In the genomic region with DNA sequence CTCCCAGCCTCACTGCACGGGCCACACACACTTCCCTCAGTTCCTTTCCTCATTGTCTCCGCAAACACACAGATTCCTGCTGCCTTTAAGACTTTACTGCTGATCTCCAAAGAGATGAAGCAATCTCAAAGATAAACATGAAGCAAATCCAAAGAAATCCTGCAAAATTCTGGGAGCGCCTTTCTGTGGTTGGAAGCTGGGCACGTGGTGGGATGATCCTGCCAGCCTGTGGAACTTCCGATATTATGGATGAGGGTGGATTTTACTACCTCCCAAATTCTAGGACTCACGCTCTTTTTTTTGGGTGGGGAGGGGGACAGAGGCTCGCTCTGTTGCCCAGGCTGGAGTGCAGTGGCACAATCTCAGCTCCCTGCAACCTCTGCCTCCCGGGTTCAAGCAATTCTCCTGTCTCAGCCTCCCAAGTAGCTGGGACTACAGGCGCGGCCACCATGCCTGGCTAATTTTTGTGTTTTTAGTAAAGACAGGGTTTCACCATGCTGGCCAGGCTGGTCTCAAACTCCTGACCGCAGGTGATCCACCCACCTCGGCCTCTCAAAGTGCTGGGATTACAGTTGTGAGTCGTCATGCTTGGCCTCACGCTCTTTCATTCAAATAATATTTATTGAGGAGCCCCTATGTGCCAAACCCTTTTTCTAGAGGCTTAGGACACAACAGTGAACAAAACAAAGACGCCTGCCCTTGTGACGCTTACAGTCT, we compare ENCODE assay signal across 11 cellular contexts. TPM values are rescaled to one million over a fixed set of nuclear protein-coding genes. Genes with fewer than 3 reads are reported as not detected.
DNase-seq lines count a peak whose midpoint lies in the region; ATAC-seq and TF ChIP-seq lines count a peak whose summit lies in the region.
"Not testable (repeated sequence)": the region's sequence is repeated elsewhere in the genome, so short reads cannot be mapped to it uniquely, and the experiment has no call there.
"Had no signal": no experiment of that assay in that cellular context is flagged by ENCODE, and none has a peak within 500 bp of the region (broad histone marks: within the 10 kb centered on the region; RNA-seq: fewer than 3 reads in every experiment).

No MANE protein-coding gene starts in this region.

- CTCF ChIA-PET in CD4-positive, alpha-beta memory T cell (lab: Charles Lee; ENCODE audit: partially characterized antibody) = interaction anchor here (0.7 to 1.5 kb wide), 7 partner anchors 9 to 90 kb away, joined by 3 to 5 read pairs (median 3); a partner anchor contains a TSS
- CTCF ChIA-PET in T-cell (lab: Charles Lee) = interaction anchor here (0.6 to 1.0 kb wide), 5 partner anchors 9 to 94 kb away, joined by 3 to 4 read pairs (median 3); no protein-coding TSS in a partner anchor

- not testable (repeated sequence) for H3K36me3 Mint-ChIP-seq in CD4-positive, alpha-beta memory T cell; T-cell

- not testable (repeated sequence) for H3K9me3 Mint-ChIP-seq in CD4-positive, alpha-beta memory T cell; T-cell

- peaks cover 35 to 56% (median 43%) of the 10 kb centered on the region in 4 donors for H3K4me1 Mint-ChIP-seq in CD4-positive, alpha-beta memory T cell
- H3K4me1 Mint-ChIP-seq in T-cell = peaks cover 49 to 60% (median 59%) of the 10 kb centered on the region in 3 donors

- H3K27ac Mint-ChIP-seq in CD4-positive, alpha-beta memory T cell = peak overlapping the region in 5 of 7 donors; percentile 1 to 84 (median 36)
- H3K27ac Mint-ChIP-seq in T-cell = peak overlapping the region; percentile 39 to 97

- not testable (repeated sequence) for H3K36me3 ChIP-seq in CD4-positive, alpha-beta memory T cell (ENCODE audit: insufficient read depth, low read length)

- not testable (repeated sequence) for H3K9me3 ChIP-seq in CD4-positive, alpha-beta memory T cell (ENCODE audit: control insufficient read depth in 1 of 2, low read length in 2 of 2)

- H3K27ac ChIP-seq in CD4-positive, alpha-beta memory T cell (ENCODE audit: low read depth, low read length) = not testable (repeated sequence)

- not testable (repeated sequence) for DNase-seq in CD4-positive, alpha-beta memory T cell
- DNase-seq in T-cell (peak in 1 of 34 experiments; percentile 17), amniotic epithelial cell (ENCODE audit: low read depth) (peak; percentile 55), fibroblast of mammary gland (ENCODE audit: low read depth) (peak; percentile 24), islet precursor cell (peak; percentile 6), posterior vena cava (ENCODE audit: low spot score) (peak; percentile 69), stromal cell of bone marrow (ENCODE audit: low read depth) (peak; percentile 51)

- not testable (repeated sequence) for H3K27me3 ChIP-seq in CD4-positive, alpha-beta memory T cell (ENCODE audit: insufficient read depth, low read length)

- H3K4me1 ChIP-seq in CD4-positive, alpha-beta memory T cell (ENCODE audit: insufficient read depth, low read length) = peaks cover 49% of the 10 kb centered on the region

- H3K4me3 Mint-ChIP-seq in CD4-positive, alpha-beta memory T cell = peak overlapping the region in 1 of 8 donors; percentile 26
- H3K4me3 Mint-ChIP-seq in T-cell = peak overlapping the region in 1 of 3 donors; percentile 74

- H3K4me3 ChIP-seq in CD4-positive, alpha-beta memory T cell (ENCODE audit: low read length in 2 of 2); fibroblast of mammary gland (ENCODE audit: control insufficient read depth, low read depth, low read length): not testable (repeated sequence)

- intact Hi-C loops in CD4-positive, alpha-beta memory T cell (cut with micrococcal nuclease); posterior vena cava (cut with DNase I): not testable (repeated sequence)

- POLR2A ChIA-PET in CD4-positive, alpha-beta memory T cell (lab: Charles Lee; ENCODE audit: partially characterized antibody) = interaction anchor here (0.9 to 2.7 kb wide), 9 partner anchors 13 to 91 kb away, joined by 3 to 8 read pairs (median 4); a partner anchor contains a TSS
- POLR2A ChIA-PET in T-cell (lab: Charles Lee) = not testable (repeated sequence)

- not testable (repeated sequence) for ATAC-seq in T-cell (replicated peaks in 1 of 4)

- not testable (repeated sequence) for TF ChIP-seq CTCF in fibroblast of mammary gland (conservative IDR thresholded peaks at IDR 0.05; ENCODE audit: control insufficient read depth, insufficient read depth, low read depth, low read length)

- H3K27me3 Mint-ChIP-seq in CD4-positive, alpha-beta memory T cell; T-cell: not testable (repeated sequence)

RNA-seq across cellular contexts. Expression of a gene that starts 17.2 kb away (rescaled TPM):
- total RNA-seq in CD4-positive, alpha-beta memory T cell = 10 to 100 TPM; 23.1 to 24.8 TPM
- under 1 TPM; 0.49 to 0.89 TPM for polyA plus RNA-seq in CD4-positive, alpha-beta memory T cell
- total RNA-seq in T-cell (10 to 100 TPM in 4 of 5 donors, 1 to 10 TPM in 1; 9.0 to 26.4 (median 22.0) TPM), posterior vena cava (1 to 10 TPM; 1.8 to 6.3 TPM)

RNA-seq across cellular contexts. Expression of a gene that starts 21.1 kb away (rescaled TPM):
- 10 to 100 TPM; 55.4 to 63.8 TPM for total RNA-seq in CD4-positive, alpha-beta memory T cell
- 100 to 1,000 TPM in 1 of 2 donors, 10 to 100 TPM in 1; 37.6 to 107 TPM for polyA plus RNA-seq in CD4-positive, alpha-beta memory T cell
- total RNA-seq in T-cell = 100 to 1,000 TPM in 2 of 5 donors, 10 to 100 TPM in 3; 53.6 to 118 (median 98.1) TPM
- total RNA-seq in posterior vena cava = 1 to 10 TPM; 1.2 to 1.3 TPM
- total RNA-seq: HFFc6 had no signal

RNA-seq across cellular contexts. Expression of a gene that starts 41.4 kb away (rescaled TPM):
- total RNA-seq in CD4-positive, alpha-beta memory T cell = 1 to 10 TPM; 8.2 to 9.3 TPM
- polyA plus RNA-seq in CD4-positive, alpha-beta memory T cell = 1 to 10 TPM in 1 of 2 donors, under 1 TPM in 1; 0.50 to 1.4 TPM
- total RNA-seq in T-cell (1 to 10 TPM; 4.6 to 8.7 (median 5.3) TPM), posterior vena cava (not detected)
- total RNA-seq: HFFc6, M059J, PC-9 had no signal
- polyA plus RNA-seq: CD14-positive monocyte had no signal

Comparison
In these comparisons a context has a peak if more than half of its experiments do, and no peak if none do; other contexts are left out.
1. RNA of a gene that starts 21.1 kb away (total RNA-seq): 53.6 to 118 TPM in T-cell and 55.4 to 63.8 TPM in CD4-positive, alpha-beta memory T cell; 1.2 to 1.3 TPM in posterior vena cava; every median in the first group is over 10 times any median in the second.
2. RNA of a gene that starts 41.4 kb away (total RNA-seq): 8.2 to 9.3 TPM in CD4-positive, alpha-beta memory T cell and 4.6 to 8.7 TPM in T-cell; not detected in posterior vena cava; every median in the first group is over 4 times any median in the second.